In genomic region chr4:14877246-14878220, GRCh38 we compare ENCODE assay signal across 9 cellular contexts.
DNase-seq lines count a peak whose midpoint lies in the region; TF ChIP-seq lines count a peak whose summit lies in the region.
"Had no signal": no experiment of that assay in that cellular context is flagged by ENCODE, and none has a peak within 500 bp of the region (broad histone marks: within the 10 kb centered on the region; RNA-seq: fewer than 3 reads in every experiment).

No MANE protein-coding gene starts in this region.

- no peaks in the 10 kb centered on the region for H3K9me3 ChIP-seq in sigmoid colon

- TF ChIP-seq CTCF in HL-60 (IDR thresholded peaks at IDR 0.05; ENCODE audit: insufficient read depth, low read length) (no peak), sigmoid colon (IDR thresholded peaks at IDR 0.05) (no peak)

- intact Hi-C loops in sigmoid colon (cut with DNase I), result no loop called here

- H3K4me3 ChIP-seq in HL-60 (replicated peaks; ENCODE audit: insufficient read depth, low read length), result no peak overlapping the region
- H3K4me3 ChIP-seq in sigmoid colon, result no peak overlapping the region

- peak in 2 of 3 experiments; percentile 23 to 63 for DNase-seq in NCI-H1417 (lab: John Stamatoyannopoulos, UW)
- DNase-seq in NCI-H1417 treated with DMSO at 0.1 percent for 48 hours (lab: John Stamatoyannopoulos, UW), result no peak
- DNase-seq in HL-60 (ENCODE audit: low read depth in 1 of 2, low spot score in 1 of 2), result peak; percentile 81 to 92
- DNase-seq in sigmoid colon, result no peak
- DNase-seq in NCI-H1105 (lab: John Stamatoyannopoulos, UW), result no peak
- DNase-seq in NCI-H2107 (lab: John Stamatoyannopoulos, UW), result no peak
- no peak for DNase-seq in stimulated activated CD4-positive, alpha-beta T cell treated with anti-CD3 and anti-CD28 coated beads, Interleukin-4, amount 100 ng/mL, for 4 hours

- H3K27me3 ChIP-seq in HL-60 (ENCODE audit: insufficient read depth, poor library complexity, severe bottlenecking), result no peaks in the 10 kb centered on the region
- no peaks in the 10 kb centered on the region for H3K27me3 ChIP-seq in sigmoid colon

- H3K27ac ChIP-seq in HL-60 (replicated peaks) (peak overlapping the region; percentile 45), angular gyrus (ENCODE audit: low read depth, low read length) (peak overlapping the region; percentile 22), sigmoid colon (peak overlapping the region; percentile 10 to 70 (median 41))
- H3K27ac ChIP-seq: 22Rv1 had no signal

- no peak for TF ChIP-seq EP300 in sigmoid colon (IDR thresholded peaks at IDR 0.05)

- no peak for TF ChIP-seq POLR2A in sigmoid colon (IDR thresholded peaks at IDR 0.05)

- WGBS in sigmoid colon, 2 donors, result 46 to 70% methylated on average over 6 of the region's 6 CpGs

- peaks cover 0 to 33% (median 21%) of the 10 kb centered on the region in 4 donors for H3K4me1 ChIP-seq in sigmoid colon

- no peaks in the 10 kb centered on the region for H3K36me3 ChIP-seq in sigmoid colon

Comparison
In these comparisons a context has a peak if more than half of its experiments do, and no peak if none do; other contexts are left out.
1. DNase-seq: peak in NCI-H1417 (2 of 3) and HL-60 (2 of 2); none in NCI-H1417 treated with DMSO at 0.1 percent for 48 hours (single experiment), sigmoid colon (single experiment), NCI-H1105 (single experiment), NCI-H2107 (single experiment) and stimulated activated CD4-positive, alpha-beta T cell treated with anti-CD3 and anti-CD28 coated beads, Interleukin-4, amount 100 ng/mL, for 4 hours (0 of 2).
2. Peak in every context shown above with its lines, with median percentiles within 50 percentile points of each other: H3K27ac ChIP-seq.